23 cellular contexts compared by ENCODE assay signal in the genomic region with DNA sequence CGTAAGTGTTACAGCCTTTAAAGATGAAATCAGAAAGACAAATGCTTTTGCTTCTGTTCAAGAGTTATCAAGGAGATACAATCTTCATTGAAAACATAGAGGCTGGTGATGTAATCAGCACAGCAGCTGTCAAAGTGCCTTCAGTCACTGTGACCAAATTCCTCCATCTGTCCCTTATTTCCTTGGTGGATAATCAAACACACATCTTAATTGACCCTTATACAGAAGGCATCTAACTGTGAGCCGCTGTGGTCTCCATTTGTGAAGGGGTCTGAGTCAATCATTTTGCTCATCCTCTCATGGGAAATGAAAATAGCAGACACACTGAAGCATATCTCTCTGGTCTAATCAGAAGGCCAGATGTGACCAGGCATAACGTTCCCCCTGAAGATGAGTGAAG.
A peak's percentile ranks its signal among the peaks of the same experiment; 100 is the strongest.
DNase-seq lines count a peak whose midpoint lies in the region; ATAC-seq and TF ChIP-seq lines count a peak whose summit lies in the region.
"Had no signal": no experiment of that assay in that cellular context is flagged by ENCODE, and none has a peak within 500 bp of the region (broad histone marks: within the 10 kb centered on the region; RNA-seq: fewer than 3 reads in every experiment).

No MANE protein-coding gene starts in this region.

- H3K36me3 ChIP-seq in BE2C (no peaks in the 10 kb centered on the region), sigmoid colon (no peaks in the 10 kb centered on the region)
- H3K36me3 ChIP-seq: HAP-1 had no signal

- intact Hi-C loops in sigmoid colon (cut with DNase I) = no loop called here

- peak; percentile 13 for DNase-seq in BE2C
- DNase-seq in NCI-H1694 (lab: John Stamatoyannopoulos, UW) = peak; percentile 27
- DNase-seq in NCI-H69 (lab: John Stamatoyannopoulos, UW) = peak; percentile 48
- no peak for DNase-seq in NCI-H1436 (lab: John Stamatoyannopoulos, UW)
- no peak for DNase-seq in cerebellar nuclear complex (lab: John Stamatoyannopoulos, UW)
- DNase-seq in sigmoid colon = no peak
- DNase-seq: CD4-positive, CD25-positive, alpha-beta regulatory T cell; DMS53; HFFc6; MM.1S; NCI-H1048; NCI-H1417; NCI-H187 treated with DMSO at 0.1 percent for 48 hours; NCI-H446; SIG-M5; T-cell had no signal

- TF ChIP-seq POLR2A in sigmoid colon (IDR thresholded peaks at IDR 0.05) = no peak

- H3K27ac ChIP-seq in sigmoid colon = no peak overlapping the region
- H3K27ac ChIP-seq: 22Rv1, HL-60, KMS-11 had no signal

- no peak for TF ChIP-seq EP300 in sigmoid colon (IDR thresholded peaks at IDR 0.05)

- TF ChIP-seq CTCF in BE2C (IDR thresholded peaks at IDR 0.05; ENCODE audit: low read depth, low read length) (no peak), sigmoid colon (IDR thresholded peaks at IDR 0.05) (no peak)

- H3K4me1 ChIP-seq in BE2C (no peaks in the 10 kb centered on the region), sigmoid colon (no peaks in the 10 kb centered on the region)
- H3K4me1 ChIP-seq: HAP-1 had no signal

- H3K9me3 ChIP-seq in BE2C (no peaks in the 10 kb centered on the region), sigmoid colon (no peaks in the 10 kb centered on the region)
- H3K9me3 ChIP-seq: HAP-1 had no signal

- no peak overlapping the region for H3K4me3 ChIP-seq in BE2C (ENCODE audit: low read depth, low read length)
- no peak overlapping the region for H3K4me3 ChIP-seq in sigmoid colon
- H3K4me3 ChIP-seq: GM23338, HAP-1 had no signal

- WGBS in sigmoid colon, 2 donors = 81 to 84% methylated on average over 3 of the region's 3 CpGs

- ATAC-seq in SK-N-SH treated with all-trans-retinoic acid at 6 μM for 48 hours (no peak), GM21529 (IDR thresholded peaks at IDR 0.05; ENCODE audit: unreplicated experiment) (no peak)
- ATAC-seq: GM23338, T-cell had no signal

- H3K27me3 ChIP-seq in BE2C (no peaks in the 10 kb centered on the region), sigmoid colon (no peaks in the 10 kb centered on the region)

TF ChIP-seq in SK-N-SH treated with all-trans-retinoic acid at 6 μM for 48 hours, 23 proteins besides CTCF, POLR2A, EP300 and RAD21:
- peak; percentile 79; the same call in 1 of the 2 replicates for TF ChIP-seq TCF4 (CRISPR knock-in tag; IDR thresholded peaks at IDR 0.05; ENCODE audit: borderline replicate concordance)
- TF ChIP-seq ZNF565 (CRISPR knock-in tag; conservative IDR thresholded peaks at IDR 0.05; ENCODE audit: low read depth) = no peak
- TF ChIP-seq, protein P1, sequence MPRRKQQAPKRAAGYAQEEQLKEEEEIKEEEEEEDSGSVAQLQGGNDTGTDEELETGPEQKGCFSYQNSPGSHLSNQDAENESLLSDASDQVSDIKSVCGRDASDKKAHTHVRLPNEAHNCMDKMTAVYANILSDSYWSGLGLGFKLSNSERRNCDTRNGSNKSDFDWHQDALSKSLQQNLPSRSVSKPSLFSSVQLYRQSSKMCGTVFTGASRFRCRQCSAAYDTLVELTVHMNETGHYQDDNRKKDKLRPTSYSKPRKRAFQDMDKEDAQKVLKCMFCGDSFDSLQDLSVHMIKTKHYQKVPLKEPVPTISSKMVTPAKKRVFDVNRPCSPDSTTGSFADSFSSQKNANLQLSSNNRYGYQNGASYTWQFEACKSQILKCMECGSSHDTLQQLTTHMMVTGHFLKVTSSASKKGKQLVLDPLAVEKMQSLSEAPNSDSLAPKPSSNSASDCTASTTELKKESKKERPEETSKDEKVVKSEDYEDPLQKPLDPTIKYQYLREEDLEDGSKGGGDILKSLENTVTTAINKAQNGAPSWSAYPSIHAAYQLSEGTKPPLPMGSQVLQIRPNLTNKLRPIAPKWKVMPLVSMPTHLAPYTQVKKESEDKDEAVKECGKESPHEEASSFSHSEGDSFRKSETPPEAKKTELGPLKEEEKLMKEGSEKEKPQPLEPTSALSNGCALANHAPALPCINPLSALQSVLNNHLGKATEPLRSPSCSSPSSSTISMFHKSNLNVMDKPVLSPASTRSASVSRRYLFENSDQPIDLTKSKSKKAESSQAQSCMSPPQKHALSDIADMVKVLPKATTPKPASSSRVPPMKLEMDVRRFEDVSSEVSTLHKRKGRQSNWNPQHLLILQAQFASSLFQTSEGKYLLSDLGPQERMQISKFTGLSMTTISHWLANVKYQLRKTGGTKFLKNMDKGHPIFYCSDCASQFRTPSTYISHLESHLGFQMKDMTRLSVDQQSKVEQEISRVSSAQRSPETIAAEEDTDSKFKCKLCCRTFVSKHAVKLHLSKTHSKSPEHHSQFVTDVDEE (CRISPR knock-in tag; IDR thresholded peaks at IDR 0.05) = 0 out of 2 replicates have a peak, but pooled peaks have one; percentile 57

Comparison
In these comparisons a context has a peak if more than half of its experiments do, and no peak if none do; other contexts are left out.
1. DNase-seq: peak in BE2C (single experiment), NCI-H1694 (single experiment) and NCI-H69 (single experiment); none in NCI-H1436 (single experiment), cerebellar nuclear complex (0 of 2) and sigmoid colon (single experiment).